In genomic region chrX:1407035-1407434, GRCh38 we compare ENCODE assay signal across 23 cellular contexts. TPM values are rescaled to one million over a fixed set of nuclear protein-coding genes. Genes with fewer than 3 reads are reported as not detected.
A peak's percentile ranks its signal among the peaks of the same experiment; 100 is the strongest.
DNase-seq lines count a peak whose midpoint lies in the region; ATAC-seq, FAIRE-seq and TF ChIP-seq lines count a peak whose summit lies in the region.
"Had no signal": no experiment of that assay in that cellular context is flagged by ENCODE, and none has a peak within 500 bp of the region (broad histone marks: within the 10 kb centered on the region; RNA-seq: fewer than 3 reads in every experiment).

No MANE protein-coding gene starts in this region.

- H3K36me3 ChIP-seq in HepG2 (replicated peaks in 1 of 2; ENCODE audit: control insufficient read depth in 1 of 2, insufficient read depth in 2 of 2, low read length in 2 of 2), result peaks cover 10 to 52% of the 10 kb centered on the region in 2 experiments; a peak in 4 of 5 replicates
- H3K36me3 ChIP-seq in right lobe of liver, result peaks cover 0 to 25% (median 11%) of the 10 kb centered on the region in 4 donors
- H3K36me3 ChIP-seq in HEK293 (ENCODE audit: control insufficient read depth in 2 of 2, insufficient read depth in 1 of 2, low read length in 2 of 2), result peaks cover 59 to 65% of the 10 kb centered on the region in 2 experiments
- H3K36me3 ChIP-seq in K562 (ENCODE audit: control insufficient read depth, insufficient read depth, low read length), result peaks cover 39% of the 10 kb centered on the region; the same call in 2 of the 3 replicates

- H3K4me3 ChIP-seq in HepG2 (replicated peaks in 1 of 3; ENCODE audit: insufficient read depth in 1 of 3, low read depth in 2 of 3, low read length in 3 of 3) (no peak overlapping the region), right lobe of liver (no peak overlapping the region), HEK293 (ENCODE audit: low read depth, low read length) (no peak overlapping the region), K562 (no peak overlapping the region)
- H3K4me3 ChIP-seq: BLaER1 treated with 17β-estradiol and CSF1 and Interleukin-3, amounts not matched to agents 10 nM and 100 nM had no signal

- H3K4me2 ChIP-seq in HepG2 (ENCODE audit: low read depth, low read length), result no peak overlapping the region
- no peak overlapping the region for H3K4me2 ChIP-seq in K562 (ENCODE audit: insufficient read depth, low read length)
- H3K4me2 ChIP-seq: BLaER1 treated with 17β-estradiol and CSF1 and Interleukin-3, amounts not matched to agents 10 nM and 100 nM had no signal

- in situ Hi-C loops in HepG2 (cut with HindIII; ENCODE audit: extremely low pct_ligation_motif_present, low pct_unique_long_range_greater_than_20kb) (no loop called here), K562 (cut with MboI) (no loop called here)

- H3K79me2 ChIP-seq in HepG2 (ENCODE audit: insufficient read depth, low read length) (no peaks in the 10 kb centered on the region), K562 (ENCODE audit: control insufficient read depth, insufficient read depth, low read length) (no peaks in the 10 kb centered on the region)

- no peak for TF ChIP-seq CTCF in HepG2 (CRISPR knock-in tag; IDR thresholded peaks at IDR 0.05)
- TF ChIP-seq CTCF in right lobe of liver (IDR thresholded peaks at IDR 0.05), result no peak
- TF ChIP-seq CTCF in HEK293 (tag by site-specific recombination; IDR thresholded peaks at IDR 0.05), result no peak
- no peak for TF ChIP-seq CTCF in K562 (IDR thresholded peaks at IDR 0.05 in 2 of 3, conservative IDR thresholded peaks at IDR 0.05 in 1 of 3; ENCODE audit: insufficient read depth in 2 of 3, low read depth in 1 of 3, low read length in 3 of 3)

- H3K27me3 ChIP-seq in HepG2 (ENCODE audit: control insufficient read depth in 1 of 2, insufficient read depth in 2 of 2, low read length in 2 of 2), result no peaks in the 10 kb centered on the region
- no peaks in the 10 kb centered on the region for H3K27me3 ChIP-seq in right lobe of liver
- H3K27me3 ChIP-seq in K562 (ENCODE audit: control insufficient read depth in 2 of 2, insufficient read depth in 2 of 2, low read length in 2 of 2), result no peaks in the 10 kb centered on the region
- H3K27me3 ChIP-seq: BLaER1 treated with 17β-estradiol and CSF1 and Interleukin-3, amounts not matched to agents 10 nM and 100 nM had no signal

- no peak for ATAC-seq in HepG2
- ATAC-seq in right lobe of liver, result no peak
- ATAC-seq in K562, result no peak
- no peak for ATAC-seq in GM18868 (IDR thresholded peaks at IDR 0.05; ENCODE audit: unreplicated experiment)
- ATAC-seq in HG03139 (IDR thresholded peaks at IDR 0.05; ENCODE audit: unreplicated experiment), result no peak
- ATAC-seq: CD8-positive, alpha-beta T cell had no signal

- no peak for TF ChIP-seq RAD21 in HepG2 (CRISPR knock-in tag; IDR thresholded peaks at IDR 0.05)
- no peak for TF ChIP-seq RAD21 in K562 (CRISPR knock-in tag; conservative IDR thresholded peaks at IDR 0.05 in 1 of 2, IDR thresholded peaks at IDR 0.05 in 1 of 2)

- TF ChIP-seq POLR2A in HepG2 (IDR thresholded peaks at IDR 0.05; ENCODE audit: insufficient read depth in 1 of 2, low read depth in 2 of 2, low read length in 2 of 2), result no peak
- no peak for TF ChIP-seq POLR2A in right lobe of liver (IDR thresholded peaks at IDR 0.05)
- no peak for TF ChIP-seq POLR2A in K562 (conservative IDR thresholded peaks at IDR 0.05)

- POLR2A ChIA-PET in HepG2 (lab: Yijun Ruan, JAX), result no interaction called here
- POLR2A ChIA-PET in HEK293 (lab: Yijun Ruan, JAX), result no interaction called here
- POLR2A ChIA-PET in K562 (lab: Yijun Ruan, JAX), result no interaction called here

- H3K9ac ChIP-seq in HepG2 (ENCODE audit: insufficient read depth, low read depth, low read length) (no peak overlapping the region), K562 (ENCODE audit: insufficient read depth in 1 of 2, low read depth in 2 of 2, low read length in 2 of 2) (no peak overlapping the region)
- H3K9ac ChIP-seq: BLaER1 treated with 17β-estradiol and CSF1 and Interleukin-3, amounts not matched to agents 10 nM and 100 nM had no signal

- H3K9me1 ChIP-seq in K562 (ENCODE audit: control insufficient read depth, insufficient read depth, low read length), result no peaks in the 10 kb centered on the region

- CTCF ChIA-PET in HepG2 (lab: Yijun Ruan, JAX; ENCODE audit: low intra/inter-chr PET ratio, low total read pairs) (no interaction called here), HEK293 (lab: Yijun Ruan, JAX) (no interaction called here), K562 (lab: Yijun Ruan, JAX; ENCODE audit: low intra/inter-chr PET ratio) (no interaction called here)

- intact Hi-C loops in HepG2 (cut with micrococcal nuclease; ENCODE audit: unreplicated experiment) (no loop called here), right lobe of liver (cut with DNase I) (no loop called here), K562 (cut with micrococcal nuclease) (no loop called here)

- no peak for TF ChIP-seq EP300 in HepG2 (IDR thresholded peaks at IDR 0.05; ENCODE audit: low read depth in 2 of 2, low read length in 2 of 2)
- TF ChIP-seq EP300 in HepG2 (CRISPR knock-in tag; IDR thresholded peaks at IDR 0.05; ENCODE audit: borderline replicate concordance), result no peak
- no peak for TF ChIP-seq EP300 in K562 (IDR thresholded peaks at IDR 0.05; ENCODE audit: low read length)

- no peaks in the 10 kb centered on the region for H3K4me1 ChIP-seq in HepG2 (ENCODE audit: insufficient read depth, low read length)
- no peaks in the 10 kb centered on the region for H3K4me1 ChIP-seq in right lobe of liver
- H3K4me1 ChIP-seq in HEK293 (ENCODE audit: control insufficient read depth, insufficient read depth, low read length), result no peaks in the 10 kb centered on the region
- H3K4me1 ChIP-seq in K562 (replicated peaks in 1 of 2; ENCODE audit: control insufficient read depth in 2 of 2, insufficient read depth in 2 of 2, low read length in 2 of 2), result no peaks in the 10 kb centered on the region
- H3K4me1 ChIP-seq: Caco-2 had no signal

- FAIRE-seq in HepG2 (lab: Jason Lieb, UNC), result no peak
- FAIRE-seq in HTR-8/SVneo (lab: Jason Lieb, UNC), result peak; percentile 74
- no peak for FAIRE-seq in K562 (lab: Jason Lieb, UNC)
- FAIRE-seq: A204.1, D721Med, G401.6, GM12892, GM18507, GM19239 had no signal

- no peaks in the 10 kb centered on the region for H4K20me1 ChIP-seq in HepG2 (ENCODE audit: insufficient read depth, low read length)
- no peaks in the 10 kb centered on the region for H4K20me1 ChIP-seq in K562 (replicated peaks; ENCODE audit: control insufficient read depth, insufficient read depth, low read length)

- H3K27ac ChIP-seq in HepG2 (ENCODE audit: extremely low read length, insufficient read depth, low read length), result no peak overlapping the region
- H3K27ac ChIP-seq in right lobe of liver, result no peak overlapping the region
- no peak overlapping the region for H3K27ac ChIP-seq in HEK293 (ENCODE audit: extremely low read depth, low read depth, low read length)
- H3K27ac ChIP-seq in K562 (ENCODE audit: extremely low read depth, low read depth, low read length), result no peak overlapping the region
- H3K27ac ChIP-seq: 22Rv1; BLaER1 treated with 17β-estradiol and CSF1 and Interleukin-3, amounts not matched to agents 10 nM and 100 nM; C4-2B had no signal

- H2AFZ ChIP-seq in HepG2 (ENCODE audit: low read length) (no peak overlapping the region), K562 (ENCODE audit: low read depth, low read length) (no peak overlapping the region)

- BruUV-seq in HepG2 (replicated peaks; lab: Mats Ljungman, UMichigan) (TSS peak; percentile 38), K562 (replicated peaks; lab: Mats Ljungman, UMichigan) (no TSS peak)

- DNase-seq in HepG2 (ENCODE audit: low spot score) (no peak), right lobe of liver (no peak), HTR-8/SVneo (ENCODE audit: insufficient read length, low spot score) (no peak), K562 (ENCODE audit: extremely low read depth in 1 of 4, low spot score in 3 of 4) (no peak), ureter (ENCODE audit: low spot score) (no peak)
- DNase-seq: AML-193; Caco-2; Calu3; CD8-positive, alpha-beta T cell; DMS79 treated with DMSO at 0.1 percent for 48 hours; GF-D8 had no signal

- H3K9me3 ChIP-seq in HepG2 (ENCODE audit: low read length), result no peaks in the 10 kb centered on the region
- no peaks in the 10 kb centered on the region for H3K9me3 ChIP-seq in right lobe of liver
- H3K9me3 ChIP-seq in HEK293 (ENCODE audit: control insufficient read depth, insufficient read depth, low read depth, low read length), result no peaks in the 10 kb centered on the region
- H3K9me3 ChIP-seq in K562 (replicated peaks; ENCODE audit: control insufficient read depth, insufficient read depth, low read depth, low read length), result no peaks in the 10 kb centered on the region
- H3K9me3 ChIP-seq: Caco-2 had no signal

RNA-seq across cellular contexts. Expression of gene SLC25A6, which starts 15.1 kb away (rescaled TPM):
- 138 and 149 TPM in 2 replicates for total RNA-seq in HepG2 (2016; rRNA removed; fragmentation: Illumina TruSeq; extraction: Trizol)
- 172 and 192 TPM in 2 replicates for total RNA-seq in HepG2 (2016; cell fraction: cytosol; rRNA removed; fragmentation: Illumina TruSeq; extraction: Trizol; ENCODE audit: low read depth)
- total RNA-seq in HepG2 (2016; cell fraction: insoluble cytoplasmic fraction; rRNA removed; fragmentation: Illumina TruSeq; extraction: Trizol), result 133 and 147 TPM in 2 replicates
- total RNA-seq in HepG2 (2016; cell fraction: membrane; rRNA removed; fragmentation: Illumina TruSeq; extraction: Trizol), result 398 and 417 TPM in 2 replicates
- total RNA-seq in HepG2 (2016; cell fraction: nucleus; rRNA removed; fragmentation: Illumina TruSeq; extraction: Trizol), result 70.1 and 77.0 TPM in 2 replicates
- polyA plus RNA-seq in HepG2 (2011; rRNA removed), result 581 and 646 TPM in 2 replicates
- 843 and 1,123 TPM in 2 replicates for polyA plus RNA-seq in HepG2 (2011; cell fraction: cytosol; rRNA removed)
- 370 and 374 TPM in 2 replicates for polyA plus RNA-seq in HepG2 (2011; cell fraction: nucleus; rRNA removed)
- polyA plus RNA-seq in HepG2 (2012), result 420 and 577 TPM in 2 replicates
- 585 and 646 TPM in 2 replicates for polyA plus RNA-seq in HepG2 (2016; cell fraction: cytosol; fragmentation: Illumina TruSeq; extraction: Trizol; ENCODE audit: low read depth)
- 347 and 418 TPM in 2 replicates for polyA plus RNA-seq in HepG2 (2016; cell fraction: insoluble cytoplasmic fraction; fragmentation: Illumina TruSeq; extraction: Trizol; ENCODE audit: low read depth)
- 997 and 1,138 TPM in 2 replicates for polyA plus RNA-seq in HepG2 (2016; cell fraction: membrane; fragmentation: Illumina TruSeq; extraction: Trizol; ENCODE audit: low read depth)
- 257 and 286 TPM in 2 replicates for polyA plus RNA-seq in HepG2 (2016; cell fraction: nucleus; fragmentation: Illumina TruSeq; extraction: Trizol; ENCODE audit: insufficient read depth, low read depth)
- polyA minus RNA-seq in HepG2 (2011; rRNA and poly(A)+ RNA removed; ENCODE audit: low replicate concordance), result 353 and 783 TPM in 2 replicates
- 413 and 414 TPM in 2 replicates for polyA minus RNA-seq in HepG2 (2011; cell fraction: cytosol; rRNA and poly(A)+ RNA removed)
- polyA minus RNA-seq in HepG2 (2011; cell fraction: nucleus; rRNA and poly(A)+ RNA removed), result 151 and 162 TPM in 2 replicates
- 10 to 100 TPM; 44.3 to 87.8 (median 57.0) TPM for total RNA-seq in right lobe of liver
- total RNA-seq in K562 (2011; cell fraction: chromatin; rRNA removed; ENCODE audit: low replicate concordance), result 32.2 and 125 TPM in 2 replicates
- total RNA-seq in K562 (2011; cell fraction: nucleolus; rRNA removed), result 167 and 186 TPM in 2 replicates
- 94.8 and 148 TPM in 2 replicates for total RNA-seq in K562 (2011; cell fraction: nucleoplasm; rRNA removed)
- 150 and 196 TPM in 2 replicates for total RNA-seq in K562 (2014; rRNA removed)
- 43.0 and 58.7 TPM in 2 replicates for total RNA-seq in K562 (2014; rRNA removed; fragmentation: Illumina TruSeq; extraction: Trizol)
- 177 and 181 TPM in 2 replicates for total RNA-seq in K562 (2015; rRNA removed; fragmentation: Illumina TruSeq; extraction: Trizol)
- 318 and 330 TPM in 2 replicates for total RNA-seq in K562 (2021)
- polyA plus RNA-seq in K562 (2011; rRNA removed), result 129 and 261 TPM in 2 replicates
- polyA plus RNA-seq in K562 (2011; cell fraction: cytosol; rRNA removed), result 445 and 542 TPM in 2 replicates
- polyA plus RNA-seq in K562 (2011; cell fraction: nucleus; rRNA removed), result 114 and 138 TPM in 2 replicates
- 340 and 778 TPM in 2 replicates for polyA plus RNA-seq in K562 (2012)
- polyA plus RNA-seq in K562 (2014; fragmentation: Illumina TruSeq; extraction: Trizol), result 118 and 276 TPM in 2 replicates
- 10 to 100 TPM; 24.6 to 39.3 TPM for polyA plus RNA-seq in K562 (2014; fragmentation: Nextera tagmentation; extraction: Ambion mirVana)
- 260 and 272 TPM in 2 replicates for polyA plus RNA-seq in K562 (2014; rRNA removed)
- 84.2 and 86.4 TPM in 2 replicates for polyA minus RNA-seq in K562 (2011; rRNA and poly(A)+ RNA removed)
- polyA minus RNA-seq in K562 (2011; cell fraction: cytosol; rRNA and poly(A)+ RNA removed), result 213 and 368 TPM in 2 replicates
- polyA minus RNA-seq in K562 (2011; cell fraction: nucleus; rRNA and poly(A)+ RNA removed), result 69.5 and 102 TPM in 2 replicates
- 391 TPM for total RNA-seq in ureter

RNA-seq across cellular contexts. Expression of gene ASMTL, which starts 45.7 kb away (rescaled TPM):
- total RNA-seq in HepG2 (2016; rRNA removed; fragmentation: Illumina TruSeq; extraction: Trizol) (5.6 and 6.3 TPM in 2 replicates), right lobe of liver (10 to 100 TPM; 12.5 to 27.3 (median 18.6) TPM), K562 (2014; rRNA removed) (11.8 and 12.2 TPM in 2 replicates), K562 (2014; rRNA removed; fragmentation: Illumina TruSeq; extraction: Trizol) (3.9 and 4.4 TPM in 2 replicates), K562 (2015; rRNA removed; fragmentation: Illumina TruSeq; extraction: Trizol) (7.1 and 8.2 TPM in 2 replicates), K562 (2021) (18.0 and 20.6 TPM in 2 replicates), ureter (32.5 TPM)
- total RNA-seq in HepG2 (2016; cell fraction: cytosol; rRNA removed; fragmentation: Illumina TruSeq; extraction: Trizol; ENCODE audit: low read depth), result 1.3 and 1.9 TPM in 2 replicates
- 5.5 and 6.1 TPM in 2 replicates for total RNA-seq in HepG2 (2016; cell fraction: insoluble cytoplasmic fraction; rRNA removed; fragmentation: Illumina TruSeq; extraction: Trizol)
- 2.5 and 2.6 TPM in 2 replicates for total RNA-seq in HepG2 (2016; cell fraction: membrane; rRNA removed; fragmentation: Illumina TruSeq; extraction: Trizol)
- total RNA-seq in HepG2 (2016; cell fraction: nucleus; rRNA removed; fragmentation: Illumina TruSeq; extraction: Trizol), result 4.9 and 6.4 TPM in 2 replicates
- polyA plus RNA-seq in HepG2 (2011; rRNA removed) (16.3 and 16.4 TPM in 2 replicates), K562 (2011; rRNA removed) (7.8 and 13.9 TPM in 2 replicates), K562 (2014; fragmentation: Illumina TruSeq; extraction: Trizol) (7.6 and 11.9 TPM in 2 replicates), K562 (2014; fragmentation: Nextera tagmentation; extraction: Ambion mirVana) (1 to 10 TPM in 1 of 2 experiments, under 1 TPM in 1; 0.56 to 1.2 TPM), K562 (2014; rRNA removed) (17.1 and 20.3 TPM in 2 replicates)
- 10.6 and 17.6 TPM in 2 replicates for polyA plus RNA-seq in HepG2 (2011; cell fraction: cytosol; rRNA removed)
- 20.1 and 27.5 TPM in 2 replicates for polyA plus RNA-seq in HepG2 (2011; cell fraction: nucleus; rRNA removed)
- polyA plus RNA-seq in HepG2 (2012), result 11.5 and 12.3 TPM in 2 replicates
- 1.6 and 2.0 TPM in 2 replicates for polyA plus RNA-seq in HepG2 (2016; cell fraction: cytosol; fragmentation: Illumina TruSeq; extraction: Trizol; ENCODE audit: low read depth)
- polyA plus RNA-seq in HepG2 (2016; cell fraction: insoluble cytoplasmic fraction; fragmentation: Illumina TruSeq; extraction: Trizol; ENCODE audit: low read depth), result 10.7 and 11.3 TPM in 2 replicates
- 2.3 and 2.4 TPM in 2 replicates for polyA plus RNA-seq in HepG2 (2016; cell fraction: membrane; fragmentation: Illumina TruSeq; extraction: Trizol; ENCODE audit: low read depth)
- 11.5 and 12.7 TPM in 2 replicates for polyA plus RNA-seq in HepG2 (2016; cell fraction: nucleus; fragmentation: Illumina TruSeq; extraction: Trizol; ENCODE audit: insufficient read depth, low read depth)
- 9.3 and 19.0 TPM in 2 replicates for polyA minus RNA-seq in HepG2 (2011; rRNA and poly(A)+ RNA removed; ENCODE audit: low replicate concordance)
- 10.4 and 11.7 TPM in 2 replicates for polyA minus RNA-seq in HepG2 (2011; cell fraction: cytosol; rRNA and poly(A)+ RNA removed)
- polyA minus RNA-seq in HepG2 (2011; cell fraction: nucleus; rRNA and poly(A)+ RNA removed), result 8.6 and 12.7 TPM in 2 replicates
- 21.1 and 30.0 TPM in 2 replicates for total RNA-seq in K562 (2011; cell fraction: chromatin; rRNA removed; ENCODE audit: low replicate concordance)
- 19.0 and 21.1 TPM in 2 replicates for total RNA-seq in K562 (2011; cell fraction: nucleolus; rRNA removed)
- 16.6 and 25.3 TPM in 2 replicates for total RNA-seq in K562 (2011; cell fraction: nucleoplasm; rRNA removed)
- polyA plus RNA-seq in K562 (2011; cell fraction: cytosol; rRNA removed), result 11.3 and 16.3 TPM in 2 replicates
- 15.2 and 17.1 TPM in 2 replicates for polyA plus RNA-seq in K562 (2011; cell fraction: nucleus; rRNA removed)
- polyA plus RNA-seq in K562 (2012), result 12.1 and 26.9 TPM in 2 replicates
- polyA minus RNA-seq in K562 (2011; rRNA and poly(A)+ RNA removed), result 5.0 and 5.6 TPM in 2 replicates
- 6.2 and 11.7 TPM in 2 replicates for polyA minus RNA-seq in K562 (2011; cell fraction: cytosol; rRNA and poly(A)+ RNA removed)
- polyA minus RNA-seq in K562 (2011; cell fraction: nucleus; rRNA and poly(A)+ RNA removed), result 5.3 and 7.9 TPM in 2 replicates
